Comparison of ENCODE assay signal across 6 cellular contexts in the genomic region with DNA sequence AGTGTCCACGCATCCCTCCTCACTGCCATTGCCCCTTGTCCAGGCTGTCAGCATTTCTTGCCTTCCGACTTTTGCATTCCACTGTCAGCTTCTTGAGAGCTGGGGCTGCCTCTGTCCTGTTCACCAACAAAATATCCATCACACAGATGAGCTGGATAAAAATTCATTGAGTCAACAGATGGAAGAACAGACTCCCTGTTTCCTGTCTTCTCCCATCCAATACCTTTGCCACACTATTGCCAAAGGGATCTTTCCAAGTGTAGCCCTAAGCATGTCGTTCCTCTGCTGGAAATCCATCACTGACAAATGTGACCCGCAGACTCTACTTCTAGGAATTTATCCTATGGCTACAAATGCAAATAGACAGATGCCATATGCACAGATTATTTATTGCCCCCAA.
"Had no signal": no experiment of that assay in that cellular context is flagged by ENCODE, and none has a peak within 500 bp of the region (broad histone marks: within the 10 kb centered on the region; RNA-seq: fewer than 3 reads in every experiment).

No MANE protein-coding gene starts in this region.

- H3K27ac ChIP-seq: HL-60, KMS-11 had no signal

- H3K4me2 ChIP-seq: KMS-11 had no signal

- DNase-seq: KBM-7, KG1 had no signal

- H3K4me3 ChIP-seq: K562 had no signal

- ATAC-seq: HepG2, K562 had no signal

- H3K9ac ChIP-seq: KMS-11 had no signal
